1 cellular context compared by ENCODE assay signal in the genomic region with DNA sequence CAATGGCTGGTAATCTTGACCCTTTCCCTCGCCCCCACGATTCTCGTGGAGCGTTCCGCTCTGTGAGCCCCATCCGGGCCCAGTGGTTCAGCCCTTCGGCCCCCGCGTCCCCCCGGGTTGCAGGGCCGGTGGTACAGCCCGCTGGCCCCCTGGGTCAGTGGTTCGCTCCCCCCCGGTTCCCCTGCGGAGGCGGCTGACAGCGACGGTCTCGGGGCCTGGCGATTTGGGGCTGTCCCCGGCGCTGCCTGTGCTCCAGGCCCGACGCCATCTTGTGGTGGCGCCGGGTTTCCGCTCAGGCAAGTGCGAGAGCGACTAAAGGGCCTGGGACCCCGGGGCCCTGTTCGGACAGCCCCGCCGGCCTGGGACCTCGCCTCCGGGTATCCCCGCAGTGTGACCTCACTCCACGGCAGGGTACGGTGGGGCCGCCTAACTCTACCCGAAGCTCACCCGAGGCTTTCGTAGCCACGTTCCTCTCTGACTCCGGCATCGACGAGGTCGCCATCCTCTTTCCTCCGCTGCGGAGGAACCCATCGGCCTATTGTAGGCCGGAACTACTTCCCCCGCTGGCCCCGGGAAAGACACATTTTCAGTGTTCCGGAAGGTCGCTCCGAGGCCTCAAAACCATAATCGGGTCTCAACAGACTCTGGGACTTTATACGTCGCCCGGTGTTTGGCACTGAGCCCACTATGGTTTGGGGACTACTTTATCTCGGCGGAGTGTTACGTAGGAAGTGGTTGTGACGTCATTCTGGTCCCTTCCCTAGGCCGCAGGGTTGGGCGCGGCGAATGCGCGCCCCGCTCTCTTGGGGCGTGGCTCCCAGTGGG.
TF ChIP-seq lines count a peak whose summit lies in the region.

A gene with protein sequence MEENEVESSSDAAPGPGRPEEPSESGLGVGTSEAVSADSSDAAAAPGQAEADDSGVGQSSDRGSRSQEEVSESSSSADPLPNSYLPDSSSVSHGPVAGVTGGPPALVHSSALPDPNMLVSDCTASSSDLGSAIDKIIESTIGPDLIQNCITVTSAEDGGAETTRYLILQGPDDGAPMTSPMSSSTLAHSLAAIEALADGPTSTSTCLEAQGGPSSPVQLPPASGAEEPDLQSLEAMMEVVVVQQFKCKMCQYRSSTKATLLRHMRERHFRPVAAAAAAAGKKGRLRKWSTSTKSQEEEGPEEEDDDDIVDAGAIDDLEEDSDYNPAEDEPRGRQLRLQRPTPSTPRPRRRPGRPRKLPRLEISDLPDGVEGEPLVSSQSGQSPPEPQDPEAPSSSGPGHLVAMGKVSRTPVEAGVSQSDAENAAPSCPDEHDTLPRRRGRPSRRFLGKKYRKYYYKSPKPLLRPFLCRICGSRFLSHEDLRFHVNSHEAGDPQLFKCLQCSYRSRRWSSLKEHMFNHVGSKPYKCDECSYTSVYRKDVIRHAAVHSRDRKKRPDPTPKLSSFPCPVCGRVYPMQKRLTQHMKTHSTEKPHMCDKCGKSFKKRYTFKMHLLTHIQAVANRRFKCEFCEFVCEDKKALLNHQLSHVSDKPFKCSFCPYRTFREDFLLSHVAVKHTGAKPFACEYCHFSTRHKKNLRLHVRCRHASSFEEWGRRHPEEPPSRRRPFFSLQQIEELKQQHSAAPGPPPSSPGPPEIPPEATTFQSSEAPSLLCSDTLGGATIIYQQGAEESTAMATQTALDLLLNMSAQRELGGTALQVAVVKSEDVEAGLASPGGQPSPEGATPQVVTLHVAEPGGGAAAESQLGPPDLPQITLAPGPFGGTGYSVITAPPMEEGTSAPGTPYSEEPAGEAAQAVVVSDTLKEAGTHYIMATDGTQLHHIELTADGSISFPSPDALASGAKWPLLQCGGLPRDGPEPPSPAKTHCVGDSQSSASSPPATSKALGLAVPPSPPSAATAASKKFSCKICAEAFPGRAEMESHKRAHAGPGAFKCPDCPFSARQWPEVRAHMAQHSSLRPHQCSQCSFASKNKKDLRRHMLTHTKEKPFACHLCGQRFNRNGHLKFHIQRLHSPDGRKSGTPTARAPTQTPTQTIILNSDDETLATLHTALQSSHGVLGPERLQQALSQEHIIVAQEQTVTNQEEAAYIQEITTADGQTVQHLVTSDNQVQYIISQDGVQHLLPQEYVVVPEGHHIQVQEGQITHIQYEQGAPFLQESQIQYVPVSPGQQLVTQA (N-terminal part only) (minus strand): TSS at position 529 of the 825 bp plus-strand sequence. CDS start 793 bp downstream, outside the sequence.

TF ChIP-seq in HEK293, 187 proteins besides CTCF, POLR2A, EP300 and RAD21 (continued from another document and continues in another):
- TF ChIP-seq, protein P1, sequence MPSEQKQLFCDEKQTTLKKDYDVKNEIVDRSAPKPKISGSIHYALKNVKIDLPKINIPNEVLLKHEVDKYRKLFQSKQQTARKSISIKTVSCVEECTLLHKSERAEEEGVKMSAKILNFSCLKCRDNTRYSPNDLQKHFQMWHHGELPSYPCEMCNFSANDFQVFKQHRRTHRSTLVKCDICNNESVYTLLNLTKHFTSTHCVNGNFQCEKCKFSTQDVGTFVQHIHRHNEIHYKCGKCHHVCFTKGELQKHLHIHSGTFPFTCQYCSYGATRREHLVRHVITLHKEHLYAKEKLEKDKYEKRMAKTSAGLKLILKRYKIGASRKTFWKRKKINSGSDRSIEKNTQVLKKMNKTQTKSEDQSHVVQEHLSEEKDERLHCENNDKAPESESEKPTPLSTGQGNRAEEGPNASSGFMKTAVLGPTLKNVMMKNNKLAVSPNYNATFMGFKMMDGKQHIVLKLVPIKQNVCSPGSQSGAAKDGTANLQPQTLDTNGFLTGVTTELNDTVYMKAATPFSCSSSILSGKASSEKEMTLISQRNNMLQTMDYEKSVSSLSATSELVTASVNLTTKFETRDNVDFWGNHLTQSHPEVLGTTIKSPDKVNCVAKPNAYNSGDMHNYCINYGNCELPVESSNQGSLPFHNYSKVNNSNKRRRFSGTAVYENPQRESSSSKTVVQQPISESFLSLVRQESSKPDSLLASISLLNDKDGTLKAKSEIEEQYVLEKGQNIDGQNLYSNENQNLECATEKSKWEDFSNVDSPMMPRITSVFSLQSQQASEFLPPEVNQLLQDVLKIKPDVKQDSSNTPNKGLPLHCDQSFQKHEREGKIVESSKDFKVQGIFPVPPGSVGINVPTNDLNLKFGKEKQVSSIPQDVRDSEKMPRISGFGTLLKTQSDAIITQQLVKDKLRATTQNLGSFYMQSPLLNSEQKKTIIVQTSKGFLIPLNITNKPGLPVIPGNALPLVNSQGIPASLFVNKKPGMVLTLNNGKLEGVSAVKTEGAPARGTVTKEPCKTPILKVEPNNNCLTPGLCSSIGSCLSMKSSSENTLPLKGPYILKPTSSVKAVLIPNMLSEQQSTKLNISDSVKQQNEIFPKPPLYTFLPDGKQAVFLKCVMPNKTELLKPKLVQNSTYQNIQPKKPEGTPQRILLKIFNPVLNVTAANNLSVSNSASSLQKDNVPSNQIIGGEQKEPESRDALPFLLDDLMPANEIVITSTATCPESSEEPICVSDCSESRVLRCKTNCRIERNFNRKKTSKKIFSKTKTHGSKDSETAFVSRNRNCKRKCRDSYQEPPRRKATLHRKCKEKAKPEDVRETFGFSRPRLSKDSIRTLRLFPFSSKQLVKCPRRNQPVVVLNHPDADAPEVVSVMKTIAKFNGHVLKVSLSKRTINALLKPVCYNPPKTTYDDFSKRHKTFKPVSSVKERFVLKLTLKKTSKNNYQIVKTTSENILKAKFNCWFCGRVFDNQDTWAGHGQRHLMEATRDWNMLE (tag by site-specific recombination; conservative IDR thresholded peaks at IDR 0.05; ENCODE audit: low read depth) = peak; percentile 79
- no peak; the same call in none of the 2 replicates for TF ChIP-seq ZNF394 (tag by site-specific recombination; IDR thresholded peaks at IDR 0.05; ENCODE audit: borderline replicate concordance)
- no peak for TF ChIP-seq ZNF175 (tag by site-specific recombination; IDR thresholded peaks at IDR 0.05)
- peak; percentile 99 for TF ChIP-seq KLF1 (tag by site-specific recombination; IDR thresholded peaks at IDR 0.05)
- no peak for TF ChIP-seq ZNF221 (tag by site-specific recombination; IDR thresholded peaks at IDR 0.05; ENCODE audit: borderline replicate concordance)
- no peak for TF ChIP-seq TCF7L2 (IDR thresholded peaks at IDR 0.05; ENCODE audit: borderline replicate concordance, low read depth, low read length)
- TF ChIP-seq, protein P2, sequence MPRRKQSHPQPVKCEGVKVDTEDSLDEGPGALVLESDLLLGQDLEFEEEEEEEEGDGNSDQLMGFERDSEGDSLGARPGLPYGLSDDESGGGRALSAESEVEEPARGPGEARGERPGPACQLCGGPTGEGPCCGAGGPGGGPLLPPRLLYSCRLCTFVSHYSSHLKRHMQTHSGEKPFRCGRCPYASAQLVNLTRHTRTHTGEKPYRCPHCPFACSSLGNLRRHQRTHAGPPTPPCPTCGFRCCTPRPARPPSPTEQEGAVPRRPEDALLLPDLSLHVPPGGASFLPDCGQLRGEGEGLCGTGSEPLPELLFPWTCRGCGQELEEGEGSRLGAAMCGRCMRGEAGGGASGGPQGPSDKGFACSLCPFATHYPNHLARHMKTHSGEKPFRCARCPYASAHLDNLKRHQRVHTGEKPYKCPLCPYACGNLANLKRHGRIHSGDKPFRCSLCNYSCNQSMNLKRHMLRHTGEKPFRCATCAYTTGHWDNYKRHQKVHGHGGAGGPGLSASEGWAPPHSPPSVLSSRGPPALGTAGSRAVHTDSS (tag by site-specific recombination; IDR thresholded peaks at IDR 0.05) = peak; percentile 67
- TF ChIP-seq ZBTB21 (tag by site-specific recombination; IDR thresholded peaks at IDR 0.05) = peak; percentile 100
- TF ChIP-seq, protein P3, sequence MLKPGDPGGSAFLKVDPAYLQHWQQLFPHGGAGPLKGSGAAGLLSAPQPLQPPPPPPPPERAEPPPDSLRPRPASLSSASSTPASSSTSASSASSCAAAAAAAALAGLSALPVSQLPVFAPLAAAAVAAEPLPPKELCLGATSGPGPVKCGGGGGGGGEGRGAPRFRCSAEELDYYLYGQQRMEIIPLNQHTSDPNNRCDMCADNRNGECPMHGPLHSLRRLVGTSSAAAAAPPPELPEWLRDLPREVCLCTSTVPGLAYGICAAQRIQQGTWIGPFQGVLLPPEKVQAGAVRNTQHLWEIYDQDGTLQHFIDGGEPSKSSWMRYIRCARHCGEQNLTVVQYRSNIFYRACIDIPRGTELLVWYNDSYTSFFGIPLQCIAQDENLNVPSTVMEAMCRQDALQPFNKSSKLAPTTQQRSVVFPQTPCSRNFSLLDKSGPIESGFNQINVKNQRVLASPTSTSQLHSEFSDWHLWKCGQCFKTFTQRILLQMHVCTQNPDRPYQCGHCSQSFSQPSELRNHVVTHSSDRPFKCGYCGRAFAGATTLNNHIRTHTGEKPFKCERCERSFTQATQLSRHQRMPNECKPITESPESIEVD (tag by site-specific recombination; IDR thresholded peaks at IDR 0.05) = peak; percentile 54
- TF ChIP-seq, protein P4, sequence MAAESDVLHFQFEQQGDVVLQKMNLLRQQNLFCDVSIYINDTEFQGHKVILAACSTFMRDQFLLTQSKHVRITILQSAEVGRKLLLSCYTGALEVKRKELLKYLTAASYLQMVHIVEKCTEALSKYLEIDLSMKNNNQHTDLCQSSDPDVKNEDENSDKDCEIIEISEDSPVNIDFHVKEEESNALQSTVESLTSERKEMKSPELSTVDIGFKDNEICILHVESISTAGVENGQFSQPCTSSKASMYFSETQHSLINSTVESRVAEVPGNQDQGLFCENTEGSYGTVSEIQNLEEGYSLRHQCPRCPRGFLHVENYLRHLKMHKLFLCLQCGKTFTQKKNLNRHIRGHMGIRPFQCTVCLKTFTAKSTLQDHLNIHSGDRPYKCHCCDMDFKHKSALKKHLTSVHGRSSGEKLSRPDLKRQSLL (tag by site-specific recombination; IDR thresholded peaks at IDR 0.05) = no peak; the same call in 1 of the 2 replicates
- TF ChIP-seq, protein P5, sequence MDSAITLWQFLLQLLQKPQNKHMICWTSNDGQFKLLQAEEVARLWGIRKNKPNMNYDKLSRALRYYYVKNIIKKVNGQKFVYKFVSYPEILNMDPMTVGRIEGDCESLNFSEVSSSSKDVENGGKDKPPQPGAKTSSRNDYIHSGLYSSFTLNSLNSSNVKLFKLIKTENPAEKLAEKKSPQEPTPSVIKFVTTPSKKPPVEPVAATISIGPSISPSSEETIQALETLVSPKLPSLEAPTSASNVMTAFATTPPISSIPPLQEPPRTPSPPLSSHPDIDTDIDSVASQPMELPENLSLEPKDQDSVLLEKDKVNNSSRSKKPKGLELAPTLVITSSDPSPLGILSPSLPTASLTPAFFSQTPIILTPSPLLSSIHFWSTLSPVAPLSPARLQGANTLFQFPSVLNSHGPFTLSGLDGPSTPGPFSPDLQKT (IDR thresholded peaks at IDR 0.05; ENCODE audit: borderline replicate concordance, low read depth, low read length) = peak; percentile 85; the same call in 1 of the 2 replicates
- TF ChIP-seq SP3 (tag by site-specific recombination; IDR thresholded peaks at IDR 0.05) = peak; percentile 98
- TF ChIP-seq ZNF623 (tag by site-specific recombination; IDR thresholded peaks at IDR 0.05) = peak; percentile 40; the same call in 1 of the 2 replicates
- no peak for TF ChIP-seq ZNF555 (tag by site-specific recombination; conservative IDR thresholded peaks at IDR 0.05)
- TF ChIP-seq, protein P6, sequence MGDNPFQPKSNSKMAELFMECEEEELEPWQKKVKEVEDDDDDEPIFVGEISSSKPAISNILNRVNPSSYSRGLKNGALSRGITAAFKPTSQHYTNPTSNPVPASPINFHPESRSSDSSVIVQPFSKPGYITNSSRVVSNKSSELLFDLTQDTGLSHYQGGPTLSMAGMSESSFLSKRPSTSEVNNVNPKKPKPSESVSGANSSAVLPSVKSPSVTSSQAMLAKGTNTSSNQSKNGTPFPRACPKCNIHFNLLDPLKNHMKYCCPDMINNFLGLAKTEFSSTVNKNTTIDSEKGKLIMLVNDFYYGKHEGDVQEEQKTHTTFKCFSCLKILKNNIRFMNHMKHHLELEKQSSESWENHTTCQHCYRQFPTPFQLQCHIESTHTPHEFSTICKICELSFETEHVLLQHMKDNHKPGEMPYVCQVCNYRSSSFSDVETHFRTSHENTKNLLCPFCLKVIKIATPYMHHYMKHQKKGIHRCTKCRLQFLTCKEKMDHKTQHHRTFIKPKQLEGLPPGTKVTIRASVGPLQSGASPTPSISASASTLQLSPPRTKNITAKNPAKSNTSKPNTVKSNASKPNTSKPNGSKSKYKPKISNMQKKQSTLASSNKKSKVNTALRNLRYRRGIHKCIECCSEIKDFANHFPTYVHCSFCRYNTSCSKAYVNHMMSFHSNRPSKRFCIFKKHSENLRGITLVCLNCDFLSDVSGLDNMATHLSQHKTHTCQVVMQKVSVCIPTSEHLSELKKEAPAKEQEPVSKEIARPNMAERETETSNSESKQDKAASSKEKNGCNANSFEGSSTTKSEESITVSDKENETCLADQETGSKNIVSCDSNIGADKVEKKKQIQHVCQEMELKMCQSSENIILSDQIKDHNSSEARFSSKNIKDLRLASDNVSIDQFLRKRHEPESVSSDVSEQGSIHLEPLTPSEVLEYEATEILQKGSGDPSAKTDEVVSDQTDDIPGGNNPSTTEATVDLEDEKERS (tag by site-specific recombination; IDR thresholded peaks at IDR 0.05) = peak; percentile 91
- TF ChIP-seq ZNF133 (tag by site-specific recombination; IDR thresholded peaks at IDR 0.05) = no peak
- TF ChIP-seq ZNF596 (tag by site-specific recombination; IDR thresholded peaks at IDR 0.05) = no peak; the same call in 1 of the 2 replicates
- peak; percentile 94 for TF ChIP-seq KLF10 (tag by site-specific recombination; IDR thresholded peaks at IDR 0.05)
- TF ChIP-seq ZNF214 (tag by site-specific recombination; IDR thresholded peaks at IDR 0.05; ENCODE audit: borderline replicate concordance) = peak; percentile 41; the same call in 1 of the 2 replicates
- TF ChIP-seq, protein P7, sequence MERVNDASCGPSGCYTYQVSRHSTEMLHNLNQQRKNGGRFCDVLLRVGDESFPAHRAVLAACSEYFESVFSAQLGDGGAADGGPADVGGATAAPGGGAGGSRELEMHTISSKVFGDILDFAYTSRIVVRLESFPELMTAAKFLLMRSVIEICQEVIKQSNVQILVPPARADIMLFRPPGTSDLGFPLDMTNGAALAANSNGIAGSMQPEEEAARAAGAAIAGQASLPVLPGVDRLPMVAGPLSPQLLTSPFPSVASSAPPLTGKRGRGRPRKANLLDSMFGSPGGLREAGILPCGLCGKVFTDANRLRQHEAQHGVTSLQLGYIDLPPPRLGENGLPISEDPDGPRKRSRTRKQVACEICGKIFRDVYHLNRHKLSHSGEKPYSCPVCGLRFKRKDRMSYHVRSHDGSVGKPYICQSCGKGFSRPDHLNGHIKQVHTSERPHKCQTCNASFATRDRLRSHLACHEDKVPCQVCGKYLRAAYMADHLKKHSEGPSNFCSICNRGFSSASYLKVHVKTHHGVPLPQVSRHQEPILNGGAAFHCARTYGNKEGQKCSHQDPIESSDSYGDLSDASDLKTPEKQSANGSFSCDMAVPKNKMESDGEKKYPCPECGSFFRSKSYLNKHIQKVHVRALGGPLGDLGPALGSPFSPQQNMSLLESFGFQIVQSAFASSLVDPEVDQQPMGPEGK (tag by site-specific recombination; IDR thresholded peaks at IDR 0.05) = peak; percentile 95
- peak; percentile 93 for TF ChIP-seq YY2 (tag by site-specific recombination; IDR thresholded peaks at IDR 0.05)
- 0 out of 2 replicates have a peak, but pooled peaks have one; percentile 8 for TF ChIP-seq ZNF211 (tag by site-specific recombination; IDR thresholded peaks at IDR 0.05; ENCODE audit: low read depth)
- TF ChIP-seq ZNF16 (tag by site-specific recombination; IDR thresholded peaks at IDR 0.05; ENCODE audit: low read depth) = no peak
- no peak for TF ChIP-seq PRDM1 (tag by site-specific recombination; IDR thresholded peaks at IDR 0.05)
- peak; percentile 92 for TF ChIP-seq ZIC2 (tag by site-specific recombination; IDR thresholded peaks at IDR 0.05)
- TF ChIP-seq ZNF112 (tag by site-specific recombination; IDR thresholded peaks at IDR 0.05) = no peak
- no peak for TF ChIP-seq ZNF624 (tag by site-specific recombination; IDR thresholded peaks at IDR 0.05)
- 0 out of 2 replicates have a peak, but pooled peaks have one; percentile 50 for TF ChIP-seq ZFP41 (tag by site-specific recombination; IDR thresholded peaks at IDR 0.05; ENCODE audit: borderline replicate concordance)
- no peak; the same call in 1 of the 2 replicates for TF ChIP-seq ZNF121 (tag by site-specific recombination; IDR thresholded peaks at IDR 0.05)
- TF ChIP-seq ZNF776 (tag by site-specific recombination; IDR thresholded peaks at IDR 0.05; ENCODE audit: borderline replicate concordance) = no peak
